9 cellular contexts compared by ENCODE assay signal in genomic region chr4:177315767-177316490, GRCh38. TPM values are rescaled to one million over a fixed set of nuclear protein-coding genes. Genes with fewer than 3 reads are reported as not detected.
DNase-seq lines count a peak whose midpoint lies in the region; ATAC-seq and TF ChIP-seq lines count a peak whose summit lies in the region.
"Had no signal": no experiment of that assay in that cellular context is flagged by ENCODE, and none has a peak within 500 bp of the region (broad histone marks: within the 10 kb centered on the region; RNA-seq: fewer than 3 reads in every experiment).

No MANE protein-coding gene starts in this region.

- H4K8ac ChIP-seq in mesenchymal stem cell (ENCODE audit: low read length): no peak overlapping the region

- no peak overlapping the region for H3K18ac ChIP-seq in mesenchymal stem cell (ENCODE audit: low read depth in 1 of 2, low read length in 2 of 2)

- H2AFZ ChIP-seq in mesenchymal stem cell (ENCODE audit: low read depth, low read length): no peak overlapping the region

- H3K4ac ChIP-seq in mesenchymal stem cell (ENCODE audit: low read depth in 1 of 2, low read length in 2 of 2): no peak overlapping the region

- H3K9me3 ChIP-seq in mesenchymal stem cell (ENCODE audit: control insufficient read depth, low read length) (no peaks in the 10 kb centered on the region), esophagus squamous epithelium (no peaks in the 10 kb centered on the region)
- H3K9me3 ChIP-seq: prostate gland had no signal

- H2BK120ac ChIP-seq in mesenchymal stem cell (ENCODE audit: low read depth, low read length): no peak overlapping the region

- H4K91ac ChIP-seq in mesenchymal stem cell (ENCODE audit: low read length): no peak overlapping the region

- ATAC-seq in GM18502 (IDR thresholded peaks at IDR 0.05; ENCODE audit: poor library complexity, unreplicated experiment) (peak; percentile 51), GM21526 (IDR thresholded peaks at IDR 0.05; ENCODE audit: low FRiP score, unreplicated experiment) (peak; percentile 78), sciatic nerve (no peak)

- TF ChIP-seq POLR2A in esophagus squamous epithelium (IDR thresholded peaks at IDR 0.05): no peak

- H3K27ac ChIP-seq in mesenchymal stem cell (ENCODE audit: low read length, poor library complexity, severe bottlenecking) (no peak overlapping the region), esophagus squamous epithelium (no peak overlapping the region)
- H3K27ac ChIP-seq: dorsolateral prefrontal cortex, prostate gland had no signal

- no peak overlapping the region for H3K4me2 ChIP-seq in mesenchymal stem cell (ENCODE audit: low read length, poor library complexity, severe bottlenecking)

- H3K14ac ChIP-seq in mesenchymal stem cell (ENCODE audit: low read length in 2 of 2): no peak overlapping the region

- H2AK5ac ChIP-seq in mesenchymal stem cell (ENCODE audit: low read length, severe bottlenecking): no peak overlapping the region

- H3K36me3 ChIP-seq in mesenchymal stem cell (ENCODE audit: control insufficient read depth in 1 of 2, insufficient read depth in 2 of 2, low read depth in 1 of 2, low read length in 2 of 2) (no peaks in the 10 kb centered on the region), esophagus squamous epithelium (no peaks in the 10 kb centered on the region)
- H3K36me3 ChIP-seq: prostate gland had no signal

- TF ChIP-seq CTCF in esophagus squamous epithelium (IDR thresholded peaks at IDR 0.05): no peak

- H3K27me3 ChIP-seq in mesenchymal stem cell (ENCODE audit: control insufficient read depth in 1 of 2, insufficient read depth in 1 of 2, low read length in 2 of 2) (no peaks in the 10 kb centered on the region), esophagus squamous epithelium (no peaks in the 10 kb centered on the region)

- no peaks in the 10 kb centered on the region for H3K4me1 ChIP-seq in mesenchymal stem cell (ENCODE audit: control insufficient read depth, insufficient read depth, low read depth, low read length)
- peaks cover 0 to 3% (median 0%) of the 10 kb centered on the region in 3 donors for H3K4me1 ChIP-seq in esophagus squamous epithelium
- H3K4me1 ChIP-seq: prostate gland had no signal

- H3K79me1 ChIP-seq in mesenchymal stem cell (replicated peaks; ENCODE audit: low read length, poor library complexity, severe bottlenecking): peaks cover 11% of the 10 kb centered on the region

- peak overlapping the region; percentile 52 for H3K9ac ChIP-seq in mesenchymal stem cell (ENCODE audit: low read length)

- intact Hi-C loops in sciatic nerve (cut with DNase I) (no loop called here), esophagus squamous epithelium (cut with DNase I) (no loop called here)

- H3K23ac ChIP-seq in mesenchymal stem cell (ENCODE audit: low read length in 2 of 2): no peak overlapping the region

- no peak overlapping the region for H2BK15ac ChIP-seq in mesenchymal stem cell (ENCODE audit: low read depth, poor library complexity, severe bottlenecking)

- DNase-seq in OCI-M1 (lab: John Stamatoyannopoulos, UW): peak; percentile 49
- no peak for DNase-seq in mesenchymal stem cell
- no peak for DNase-seq in SHP77 (lab: John Stamatoyannopoulos, UW)
- DNase-seq in sciatic nerve (ENCODE audit: low spot score): no peak
- no peak for DNase-seq in esophagus squamous epithelium (lab: John Stamatoyannopoulos, UW)
- DNase-seq: dorsolateral prefrontal cortex had no signal

- H2BK5ac ChIP-seq in mesenchymal stem cell (ENCODE audit: low read depth, low read length, poor library complexity, severe bottlenecking): no peak overlapping the region

- WGBS in mesenchymal stem cell: 100% methylated on average over 1 of the region's 4 CpGs
- WGBS in esophagus squamous epithelium, 2 donors: 64 to 77% methylated on average over 4 of the region's 4 CpGs

- H3K4me3 ChIP-seq in mesenchymal stem cell (ENCODE audit: insufficient read depth in 1 of 2, low read depth in 1 of 2, low read length in 2 of 2) (peak overlapping the region in 1 of 2 experiments; percentile 61), esophagus squamous epithelium (peak overlapping the region in 2 of 4 donors; percentile 16 to 24)
- H3K4me3 ChIP-seq: dorsolateral prefrontal cortex, prostate gland had no signal

- H2BK12ac ChIP-seq in mesenchymal stem cell (ENCODE audit: low read length in 2 of 2): no peak overlapping the region

RNA-seq across cellular contexts. Expression of gene NEIL3, which starts 6.3 kb away (rescaled TPM):
- 0.95 TPM for polyA plus RNA-seq in mesenchymal stem cell (2013, experiment 1 of 2)
- polyA plus RNA-seq in mesenchymal stem cell (2013, experiment 2 of 2): 0.96 TPM
- total RNA-seq in sciatic nerve: 0.67 TPM
- 1 to 10 TPM; 2.1 to 8.3 (median 3.4) TPM for total RNA-seq in esophagus squamous epithelium
